Comparison of ENCODE assay signal across 2 cellular contexts in genomic region chr14:91173221-91173670, GRCh38.
TF ChIP-seq lines count a peak whose summit lies in the region.

No MANE protein-coding gene starts in this region.

TF ChIP-seq in HCT116, 20 proteins besides CTCF, POLR2A, EP300 and RAD21:
- TF ChIP-seq ELF1 (IDR thresholded peaks at IDR 0.05; ENCODE audit: borderline replicate concordance, low read depth) = no peak
- TF ChIP-seq ZNF274 (IDR thresholded peaks at IDR 0.05; ENCODE audit: low read depth, low read length) = no peak
- no peak for TF ChIP-seq ATF3 (IDR thresholded peaks at IDR 0.05)
- no peak for TF ChIP-seq SIN3A (IDR thresholded peaks at IDR 0.05; ENCODE audit: low read depth)
- TF ChIP-seq EZH2phosphoT487 (IDR thresholded peaks at IDR 0.05; ENCODE audit: borderline replicate concordance) = no peak
- TF ChIP-seq ZFX (IDR thresholded peaks at IDR 0.05) = no peak
- TF ChIP-seq POLR2AphosphoS5 (IDR thresholded peaks at IDR 0.05; ENCODE audit: low read depth, low read length) = no peak
- no peak for TF ChIP-seq TCF7L2 (IDR thresholded peaks at IDR 0.05; ENCODE audit: borderline replicate concordance, extremely low read depth, insufficient read depth, insufficient read length)
- no peak for TF ChIP-seq YY1 (IDR thresholded peaks at IDR 0.05; ENCODE audit: extremely low read depth, insufficient replicate concordance, low read depth, low read length)
- TF ChIP-seq SRF (IDR thresholded peaks at IDR 0.05; ENCODE audit: low read depth) = no peak
- no peak for TF ChIP-seq EGR1 (IDR thresholded peaks at IDR 0.05; ENCODE audit: low read depth)
- TF ChIP-seq CEBPB (IDR thresholded peaks at IDR 0.05; ENCODE audit: low read depth) = no peak
- TF ChIP-seq ZBTB33 (IDR thresholded peaks at IDR 0.05; ENCODE audit: extremely low read depth, insufficient replicate concordance, low read length) = no peak
- no peak for TF ChIP-seq CBX3 (IDR thresholded peaks at IDR 0.05; ENCODE audit: low read depth)
- no peak for TF ChIP-seq REST (IDR thresholded peaks at IDR 0.05; ENCODE audit: low read depth)
- no peak for TF ChIP-seq SP1 (IDR thresholded peaks at IDR 0.05; ENCODE audit: low read depth)

TF ChIP-seq in H1, 55 proteins besides CTCF, POLR2A, EP300 and RAD21:
- no peak for TF ChIP-seq KDM4A (IDR thresholded peaks at IDR 0.05; ENCODE audit: low read depth, low read length, severe bottlenecking)
- TF ChIP-seq CREB1 (IDR thresholded peaks at IDR 0.05) = no peak
- no peak for TF ChIP-seq TAF1 (IDR thresholded peaks at IDR 0.05; ENCODE audit: low read depth, low read length)
- TF ChIP-seq, protein P1, sequence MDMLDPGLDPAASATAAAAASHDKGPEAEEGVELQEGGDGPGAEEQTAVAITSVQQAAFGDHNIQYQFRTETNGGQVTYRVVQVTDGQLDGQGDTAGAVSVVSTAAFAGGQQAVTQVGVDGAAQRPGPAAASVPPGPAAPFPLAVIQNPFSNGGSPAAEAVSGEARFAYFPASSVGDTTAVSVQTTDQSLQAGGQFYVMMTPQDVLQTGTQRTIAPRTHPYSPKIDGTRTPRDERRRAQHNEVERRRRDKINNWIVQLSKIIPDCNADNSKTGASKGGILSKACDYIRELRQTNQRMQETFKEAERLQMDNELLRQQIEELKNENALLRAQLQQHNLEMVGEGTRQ (IDR thresholded peaks at IDR 0.05; ENCODE audit: low read length) = no peak
- TF ChIP-seq ASH2L (IDR thresholded peaks at IDR 0.05; ENCODE audit: low read length) = no peak
- no peak for TF ChIP-seq SP4 (IDR thresholded peaks at IDR 0.05; ENCODE audit: low read length)
- no peak for TF ChIP-seq PHF8 (conservative IDR thresholded peaks at IDR 0.05; ENCODE audit: low read depth, low read length)
- TF ChIP-seq ZNF274 (IDR thresholded peaks at IDR 0.05; ENCODE audit: borderline replicate concordance, extremely low read depth, low read length) = no peak
- no peak for TF ChIP-seq GABPA (IDR thresholded peaks at IDR 0.05; ENCODE audit: borderline replicate concordance, insufficient read depth, low read length)
- TF ChIP-seq CTBP2 (IDR thresholded peaks at IDR 0.05; ENCODE audit: borderline replicate concordance, insufficient read depth, insufficient read length, low read length) = no peak
- TF ChIP-seq BRCA1 (IDR thresholded peaks at IDR 0.05; ENCODE audit: low read depth, low read length) = no peak
- TF ChIP-seq RFX5 (IDR thresholded peaks at IDR 0.05; ENCODE audit: borderline replicate concordance, low read depth, low read length) = no peak
- no peak for TF ChIP-seq FOSL1 (IDR thresholded peaks at IDR 0.05; ENCODE audit: insufficient read depth, low read depth, low read length)
- TF ChIP-seq CBX5 (IDR thresholded peaks at IDR 0.05; ENCODE audit: low read depth, low read length) = no peak
